8 cellular contexts compared by ENCODE assay signal in genomic region chr6:42453649-42454427, GRCh38. TPM values are rescaled to one million over a fixed set of nuclear protein-coding genes. Genes with fewer than 3 reads are reported as not detected.
DNase-seq lines count a peak whose midpoint lies in the region; ATAC-seq and TF ChIP-seq lines count a peak whose summit lies in the region.

No MANE protein-coding gene starts in this region.

- peak overlapping the region in 2 of 3 donors; percentile 71 to 76 for H3K4me3 ChIP-seq in liver (ENCODE audit: low read depth in 1 of 3, low read length in 3 of 3)
- peak overlapping the region; percentile 83 for H3K4me3 ChIP-seq in thoracic aorta

- H3K27ac ChIP-seq in liver (ENCODE audit: low read depth in 1 of 2, low read length in 2 of 2), result peak overlapping the region; percentile 66 to 83
- H3K27ac ChIP-seq in thoracic aorta, result peak overlapping the region; percentile 76 to 84

- H3K9me3 ChIP-seq in liver (ENCODE audit: control insufficient read depth in 4 of 4, low read length in 3 of 4) (no peaks in the 10 kb centered on the region), thoracic aorta (no peaks in the 10 kb centered on the region)

- H3K36me3 ChIP-seq in liver (ENCODE audit: control insufficient read depth in 4 of 4, insufficient read depth in 3 of 4, low read depth in 1 of 4, low read length in 3 of 4) (no peaks in the 10 kb centered on the region), thoracic aorta (no peaks in the 10 kb centered on the region)

- ATAC-seq in thoracic aorta (ENCODE audit: insufficient number of reproducible peaks, low FRiP score, low read depth) (no peak), HG02885 (IDR thresholded peaks at IDR 0.05; ENCODE audit: poor library complexity, unreplicated experiment) (no peak), HG03342 (IDR thresholded peaks at IDR 0.05; ENCODE audit: unreplicated experiment) (no peak)

- H3K4me1 ChIP-seq in liver (ENCODE audit: control insufficient read depth in 4 of 4, insufficient read depth in 4 of 4, low read length in 3 of 4), result peaks cover 11 to 28% (median 21%) of the 10 kb centered on the region in 4 donors
- H3K4me1 ChIP-seq in thoracic aorta (ENCODE audit: control insufficient read depth in 1 of 2, low read depth in 2 of 2), result peaks cover 17 to 36% of the 10 kb centered on the region in 2 donors

- H3K9ac ChIP-seq in liver (ENCODE audit: low read depth in 1 of 2, low read length in 2 of 2), result no peak overlapping the region

- DNase-seq in NCI-H82 (lab: John Stamatoyannopoulos, UW) (peak; percentile 72), NCI-H82 treated with DMSO at 0.1 percent for 48 hours (lab: John Stamatoyannopoulos, UW; ENCODE audit: unreplicated experiment) (no peak), NCI-H748 treated with DMSO at 0.1 percent for 48 hours (lab: John Stamatoyannopoulos, UW) (peak; percentile 67), cerebellar cortex (ENCODE audit: low spot score) (peak; percentile 70), thoracic aorta (ENCODE audit: low spot score) (no peak)

- peaks cover 0 to 6% (median 2%) of the 10 kb centered on the region in 4 donors for H3K27me3 ChIP-seq in liver (ENCODE audit: control insufficient read depth in 4 of 4, insufficient read depth in 4 of 4, low read length in 3 of 4)
- no peaks in the 10 kb centered on the region for H3K27me3 ChIP-seq in thoracic aorta (replicated peaks; ENCODE audit: insufficient read depth)

- TF ChIP-seq CTCF in liver (IDR thresholded peaks at IDR 0.05; ENCODE audit: low read depth, low read length, missing input control) (no peak), thoracic aorta (IDR thresholded peaks at IDR 0.05) (no peak)

- TF ChIP-seq RAD21 in liver (IDR thresholded peaks at IDR 0.05), result no peak

- 4% methylated on average over 32 of the region's 32 CpGs for WGBS in liver

TF ChIP-seq in liver, 16 proteins besides CTCF, POLR2A, EP300 and RAD21:
- no peak for TF ChIP-seq RXRA (IDR thresholded peaks at IDR 0.05)
- no peak for TF ChIP-seq FOXA1 (IDR thresholded peaks at IDR 0.05)
- no peak for TF ChIP-seq HNF4A (conservative IDR thresholded peaks at IDR 0.05)
- no peak for TF ChIP-seq EGR1 (IDR thresholded peaks at IDR 0.05; ENCODE audit: low read depth in 2 of 2)
- no peak for TF ChIP-seq SP1 (IDR thresholded peaks at IDR 0.05)
- no peak for TF ChIP-seq GABPA (IDR thresholded peaks at IDR 0.05 in 1 of 2, conservative IDR thresholded peaks at IDR 0.05 in 1 of 2)
- no peak for TF ChIP-seq ATF3 (IDR thresholded peaks at IDR 0.05)

RNA-seq across cellular contexts. Expression of gene TRERF1, which starts 2.1 kb away (rescaled TPM):
- total RNA-seq in liver (1 to 10 TPM; 1.0 to 1.3 TPM), thoracic aorta (1 to 10 TPM; 4.6 to 5.0 TPM)
- polyA plus RNA-seq in liver, result under 1 TPM; 0.33 to 0.35 TPM

Comparison
In these comparisons a context has a peak if more than half of its experiments do, and no peak if none do; other contexts are left out.
1. DNase-seq: peak in NCI-H82 (single experiment), NCI-H748 treated with DMSO at 0.1 percent for 48 hours (single experiment) and cerebellar cortex (single experiment); none in NCI-H82 treated with DMSO at 0.1 percent for 48 hours (single experiment) and thoracic aorta (single experiment).